Comparison of ENCODE assay signal across 15 cellular contexts in genomic region chr11:67545280-67545679, GRCh38. TPM values are rescaled to one million over a fixed set of nuclear protein-coding genes. Genes with fewer than 3 reads are reported as not detected.
A peak's percentile ranks its signal among the peaks of the same experiment; 100 is the strongest.
DNase-seq lines count a peak whose midpoint lies in the region; ATAC-seq, FAIRE-seq and TF ChIP-seq lines count a peak whose summit lies in the region.
"Had no signal": no experiment of that assay in that cellular context is flagged by ENCODE, and none has a peak within 500 bp of the region (broad histone marks: within the 10 kb centered on the region; RNA-seq: fewer than 3 reads in every experiment).

No MANE protein-coding gene starts in this region.

- no peak overlapping the region for H3K9ac ChIP-seq in Karpas-422 (ENCODE audit: low read length)

- TF ChIP-seq CTCF in heart right ventricle (IDR thresholded peaks at IDR 0.05) (peak in 7 of 9 donors; percentile 33 to 52 (median 38)), pancreas (IDR thresholded peaks at IDR 0.05) (no peak)

- FAIRE-seq in pancreas (lab: Jason Lieb, UNC) = no peak
- FAIRE-seq: G401.6 had no signal

- intact Hi-C loops in heart right ventricle (cut with DNase I) (no loop called here), pancreas (cut with DNase I) (no loop called here)

- no peaks in the 10 kb centered on the region for H3K79me2 ChIP-seq in Karpas-422 (ENCODE audit: low read length)

- no peak overlapping the region for H3K4me2 ChIP-seq in Karpas-422 (ENCODE audit: low read depth, low read length, poor library complexity, severe bottlenecking)

- H3K4me1 ChIP-seq in Karpas-422 (ENCODE audit: low read length) (no peaks in the 10 kb centered on the region), heart right ventricle (peaks cover 0 to 18% (median 13%) of the 10 kb centered on the region in 9 donors), pancreas (peaks cover 4 to 6% (median 5%) of the 10 kb centered on the region in 3 donors)

- WGBS in heart right ventricle, 2 donors = 18 to 23% methylated on average over 8 of the region's 8 CpGs
- WGBS in pancreas, 2 donors = 39 to 44% methylated on average over 8 of the region's 8 CpGs

- ATAC-seq in heart right ventricle (peak; percentile 78 to 93 (median 91)), pancreas (peak in 3 of 4 donors; percentile 13 to 47 (median 16)), GM21529 (IDR thresholded peaks at IDR 0.05; ENCODE audit: unreplicated experiment) (no peak), GM21723 (IDR thresholded peaks at IDR 0.05; ENCODE audit: unreplicated experiment) (no peak)

- no peaks in the 10 kb centered on the region for H3K9me3 ChIP-seq in Karpas-422 (ENCODE audit: low read length)
- no peaks in the 10 kb centered on the region for H3K9me3 ChIP-seq in heart right ventricle
- no peaks in the 10 kb centered on the region for H3K9me3 ChIP-seq in pancreas

- no peaks in the 10 kb centered on the region for H3K36me3 ChIP-seq in Karpas-422 (ENCODE audit: insufficient read depth, low read length)
- no peaks in the 10 kb centered on the region for H3K36me3 ChIP-seq in heart right ventricle
- H3K36me3 ChIP-seq in pancreas = no peaks in the 10 kb centered on the region

- H4K20me1 ChIP-seq in Karpas-422 (ENCODE audit: insufficient read depth, low read depth, low read length) = no peaks in the 10 kb centered on the region

- no peaks in the 10 kb centered on the region for H3K9me2 ChIP-seq in Karpas-422 (replicated peaks; ENCODE audit: insufficient read depth, low read length)

- DNase-seq in DMS153 (lab: John Stamatoyannopoulos, UW) (peak; percentile 38), DMS153 treated with DMSO at 0.1 percent for 48 hours (lab: John Stamatoyannopoulos, UW; ENCODE audit: unreplicated experiment) (no peak), Karpas-422 (peak; percentile 66), heart right ventricle (peak; percentile 68 to 69), pancreas (peak in 1 of 6 donors; percentile 57), UCSD-AML1 (lab: John Stamatoyannopoulos, UW; ENCODE audit: unreplicated experiment) (no peak)
- DNase-seq: 8988T; activated CD4-positive, alpha-beta T cell treated with anti-CD3 and anti-CD28 coated beads, Interleukin-2, amount 50 U/mL, for 48 hours; hippocampal formation; Kasumi-1; NCI-H526; SW 1271 had no signal

- H3K27me3 ChIP-seq in Karpas-422 (ENCODE audit: low read length) (no peaks in the 10 kb centered on the region), heart right ventricle (no peaks in the 10 kb centered on the region), pancreas (no peaks in the 10 kb centered on the region)

- H3K27ac ChIP-seq in Karpas-422 (ENCODE audit: low read length) (no peak overlapping the region), heart right ventricle (peak overlapping the region; percentile 29 to 72 (median 57)), pancreas (peak overlapping the region in 2 of 4 donors; percentile 6 to 42)

- no peak overlapping the region for H2AFZ ChIP-seq in Karpas-422 (ENCODE audit: low read length)

- H3K4me3 ChIP-seq in Karpas-422 (ENCODE audit: low read length) (no peak overlapping the region), heart right ventricle (no peak overlapping the region), pancreas (no peak overlapping the region)

RNA-seq across cellular contexts. Expression of gene CABP2, which starts 22.0 kb away (rescaled TPM):
- not detected in 2 replicates for total RNA-seq in Karpas-422 (2014; rRNA removed; shearing (Covaris generic); ENCODE audit: low replicate concordance)
- total RNA-seq in heart right ventricle (not detected), pancreas (not detected)
- polyA plus RNA-seq in heart right ventricle (not detected), pancreas (not detected)

RNA-seq across cellular contexts. Expression of gene CDK2AP2, which starts 37.3 kb away (rescaled TPM):
- total RNA-seq in Karpas-422 (2014; rRNA removed; shearing (Covaris generic); ENCODE audit: low replicate concordance) = 91.5 and 106 TPM in 2 replicates
- total RNA-seq in heart right ventricle (10 to 100 TPM; 29.3 to 94.1 (median 53.4) TPM), pancreas (10 to 100 TPM; 27.1 to 41.8 (median 35.2) TPM)
- polyA plus RNA-seq in heart right ventricle (100 to 1,000 TPM in 1 of 2 donors, 10 to 100 TPM in 1; 80.0 to 602 TPM), pancreas (10 to 100 TPM; 46.4 to 65.6 TPM)

RNA-seq across cellular contexts. Expression of gene GSTP1, which starts 38.3 kb away (rescaled TPM):
- total RNA-seq in Karpas-422 (2014; rRNA removed; shearing (Covaris generic); ENCODE audit: low replicate concordance) = 1,085 and 1,200 TPM in 2 replicates
- total RNA-seq in heart right ventricle (100 to 1,000 TPM; 249 to 430 (median 303) TPM), pancreas (100 to 1,000 TPM; 169 to 350 (median 205) TPM)
- polyA plus RNA-seq in heart right ventricle (100 to 1,000 TPM; 462 to 642 TPM), pancreas (100 to 1,000 TPM; 310 to 315 TPM)

RNA-seq across cellular contexts. Expression of gene PITPNM1, which starts 40.1 kb away (rescaled TPM):
- 79.6 and 149 TPM in 2 replicates for total RNA-seq in Karpas-422 (2014; rRNA removed; shearing (Covaris generic); ENCODE audit: low replicate concordance)
- total RNA-seq in heart right ventricle = 10 to 100 TPM; 21.3 to 68.9 (median 28.8) TPM
- 10 to 100 TPM; 24.9 to 40.1 TPM for polyA plus RNA-seq in heart right ventricle
- total RNA-seq in pancreas = 10 to 100 TPM; 10.2 to 34.3 (median 20.5) TPM
- polyA plus RNA-seq in pancreas = 10 to 100 TPM; 34.4 to 35.7 TPM

Comparison
In these comparisons a context has a peak if more than half of its experiments do, and no peak if none do; other contexts are left out.
1. DNase-seq: peak in DMS153 (single experiment), Karpas-422 (single experiment) and heart right ventricle (2 of 2); none in DMS153 treated with DMSO at 0.1 percent for 48 hours (single experiment) and UCSD-AML1 (single experiment).
2. ATAC-seq: peak in heart right ventricle (8 of 8) and pancreas (3 of 4); none in GM21529 (single experiment) and GM21723 (single experiment).
3. CTCF ChIP-seq: peak in heart right ventricle (7 of 9); none in pancreas (0 of 4).